1 cellular context compared by ENCODE assay signal in genomic region chr1:180229483-180230415, GRCh38.
TF ChIP-seq lines count a peak whose summit lies in the region.

Gene LHX4 (plus strand): TSS chr1:180230264. CDS start chr1:180230530, 266 bp downstream.

TF ChIP-seq in HepG2, 621 proteins besides CTCF, POLR2A, EP300 and RAD21 (continued from another document and continues in another):
- TF ChIP-seq, protein P1, sequence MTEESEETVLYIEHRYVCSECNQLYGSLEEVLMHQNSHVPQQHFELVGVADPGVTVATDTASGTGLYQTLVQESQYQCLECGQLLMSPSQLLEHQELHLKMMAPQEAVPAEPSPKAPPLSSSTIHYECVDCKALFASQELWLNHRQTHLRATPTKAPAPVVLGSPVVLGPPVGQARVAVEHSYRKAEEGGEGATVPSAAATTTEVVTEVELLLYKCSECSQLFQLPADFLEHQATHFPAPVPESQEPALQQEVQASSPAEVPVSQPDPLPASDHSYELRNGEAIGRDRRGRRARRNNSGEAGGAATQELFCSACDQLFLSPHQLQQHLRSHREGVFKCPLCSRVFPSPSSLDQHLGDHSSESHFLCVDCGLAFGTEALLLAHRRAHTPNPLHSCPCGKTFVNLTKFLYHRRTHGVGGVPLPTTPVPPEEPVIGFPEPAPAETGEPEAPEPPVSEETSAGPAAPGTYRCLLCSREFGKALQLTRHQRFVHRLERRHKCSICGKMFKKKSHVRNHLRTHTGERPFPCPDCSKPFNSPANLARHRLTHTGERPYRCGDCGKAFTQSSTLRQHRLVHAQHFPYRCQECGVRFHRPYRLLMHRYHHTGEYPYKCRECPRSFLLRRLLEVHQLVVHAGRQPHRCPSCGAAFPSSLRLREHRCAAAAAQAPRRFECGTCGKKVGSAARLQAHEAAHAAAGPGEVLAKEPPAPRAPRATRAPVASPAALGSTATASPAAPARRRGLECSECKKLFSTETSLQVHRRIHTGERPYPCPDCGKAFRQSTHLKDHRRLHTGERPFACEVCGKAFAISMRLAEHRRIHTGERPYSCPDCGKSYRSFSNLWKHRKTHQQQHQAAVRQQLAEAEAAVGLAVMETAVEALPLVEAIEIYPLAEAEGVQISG (CRISPR knock-in tag; IDR thresholded peaks at IDR 0.05): no peak
- TF ChIP-seq ZSCAN21 (CRISPR knock-in tag; IDR thresholded peaks at IDR 0.05; ENCODE audit: borderline replicate concordance) (no peak), RARG (CRISPR knock-in tag; IDR thresholded peaks at IDR 0.05; ENCODE audit: low read depth) (no peak), ZBTB38 (CRISPR knock-in tag; IDR thresholded peaks at IDR 0.05) (no peak), ATF7-NPFF (CRISPR knock-in tag; IDR thresholded peaks at IDR 0.05; ENCODE audit: low read depth) (0 out of 2 replicates have a peak, but pooled peaks have one; percentile 24), ZFP91 (CRISPR knock-in tag; IDR thresholded peaks at IDR 0.05; ENCODE audit: borderline replicate concordance) (no peak), ZSCAN25 (CRISPR knock-in tag; IDR thresholded peaks at IDR 0.05) (no peak), ZNF101 (CRISPR knock-in tag; IDR thresholded peaks at IDR 0.05; ENCODE audit: borderline replicate concordance, low read depth) (no peak), JARID2 (CRISPR knock-in tag; IDR thresholded peaks at IDR 0.05; ENCODE audit: insufficient replicate concordance) (no peak), SPEN (CRISPR knock-in tag; IDR thresholded peaks at IDR 0.05; ENCODE audit: low read depth) (no peak), ZNF253 (CRISPR knock-in tag; IDR thresholded peaks at IDR 0.05; ENCODE audit: borderline replicate concordance) (no peak), CENPX (CRISPR knock-in tag; IDR thresholded peaks at IDR 0.05) (no peak), ZNF562 (CRISPR knock-in tag; IDR thresholded peaks at IDR 0.05; ENCODE audit: borderline replicate concordance) (no peak), TAF1 (CRISPR knock-in tag; IDR thresholded peaks at IDR 0.05) (no peak), ZBTB14 (CRISPR knock-in tag; IDR thresholded peaks at IDR 0.05) (peak; percentile 54), HOXA9 (CRISPR knock-in tag; IDR thresholded peaks at IDR 0.05; ENCODE audit: borderline replicate concordance) (no peak), AKNA (CRISPR knock-in tag; IDR thresholded peaks at IDR 0.05; ENCODE audit: borderline replicate concordance) (no peak), HNRNPL (IDR thresholded peaks at IDR 0.05; ENCODE audit: low read depth, low read length) (no peak), NRL (CRISPR knock-in tag; IDR thresholded peaks at IDR 0.05; ENCODE audit: borderline replicate concordance) (no peak), NR0B2 (CRISPR knock-in tag; IDR thresholded peaks at IDR 0.05) (no peak), JUN (CRISPR knock-in tag; IDR thresholded peaks at IDR 0.05) (no peak), KDM5A (IDR thresholded peaks at IDR 0.05; ENCODE audit: borderline replicate concordance, low read length) (no peak)
- TF ChIP-seq, protein P2, sequence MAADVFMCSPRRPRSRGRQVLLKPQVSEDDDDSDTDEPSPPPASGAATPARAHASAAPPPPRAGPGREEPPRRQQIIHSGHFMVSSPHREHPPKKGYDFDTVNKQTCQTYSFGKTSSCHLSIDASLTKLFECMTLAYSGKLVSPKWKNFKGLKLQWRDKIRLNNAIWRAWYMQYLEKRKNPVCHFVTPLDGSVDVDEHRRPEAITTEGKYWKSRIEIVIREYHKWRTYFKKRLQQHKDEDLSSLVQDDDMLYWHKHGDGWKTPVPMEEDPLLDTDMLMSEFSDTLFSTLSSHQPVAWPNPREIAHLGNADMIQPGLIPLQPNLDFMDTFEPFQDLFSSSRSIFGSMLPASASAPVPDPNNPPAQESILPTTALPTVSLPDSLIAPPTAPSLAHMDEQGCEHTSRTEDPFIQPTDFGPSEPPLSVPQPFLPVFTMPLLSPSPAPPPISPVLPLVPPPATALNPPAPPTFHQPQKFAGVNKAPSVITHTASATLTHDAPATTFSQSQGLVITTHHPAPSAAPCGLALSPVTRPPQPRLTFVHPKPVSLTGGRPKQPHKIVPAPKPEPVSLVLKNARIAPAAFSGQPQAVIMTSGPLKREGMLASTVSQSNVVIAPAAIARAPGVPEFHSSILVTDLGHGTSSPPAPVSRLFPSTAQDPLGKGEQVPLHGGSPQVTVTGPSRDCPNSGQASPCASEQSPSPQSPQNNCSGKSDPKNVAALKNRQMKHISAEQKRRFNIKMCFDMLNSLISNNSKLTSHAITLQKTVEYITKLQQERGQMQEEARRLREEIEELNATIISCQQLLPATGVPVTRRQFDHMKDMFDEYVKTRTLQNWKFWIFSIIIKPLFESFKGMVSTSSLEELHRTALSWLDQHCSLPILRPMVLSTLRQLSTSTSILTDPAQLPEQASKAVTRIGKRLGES (CRISPR knock-in tag; IDR thresholded peaks at IDR 0.05; ENCODE audit: borderline replicate concordance): no peak
- TF ChIP-seq, protein P3, sequence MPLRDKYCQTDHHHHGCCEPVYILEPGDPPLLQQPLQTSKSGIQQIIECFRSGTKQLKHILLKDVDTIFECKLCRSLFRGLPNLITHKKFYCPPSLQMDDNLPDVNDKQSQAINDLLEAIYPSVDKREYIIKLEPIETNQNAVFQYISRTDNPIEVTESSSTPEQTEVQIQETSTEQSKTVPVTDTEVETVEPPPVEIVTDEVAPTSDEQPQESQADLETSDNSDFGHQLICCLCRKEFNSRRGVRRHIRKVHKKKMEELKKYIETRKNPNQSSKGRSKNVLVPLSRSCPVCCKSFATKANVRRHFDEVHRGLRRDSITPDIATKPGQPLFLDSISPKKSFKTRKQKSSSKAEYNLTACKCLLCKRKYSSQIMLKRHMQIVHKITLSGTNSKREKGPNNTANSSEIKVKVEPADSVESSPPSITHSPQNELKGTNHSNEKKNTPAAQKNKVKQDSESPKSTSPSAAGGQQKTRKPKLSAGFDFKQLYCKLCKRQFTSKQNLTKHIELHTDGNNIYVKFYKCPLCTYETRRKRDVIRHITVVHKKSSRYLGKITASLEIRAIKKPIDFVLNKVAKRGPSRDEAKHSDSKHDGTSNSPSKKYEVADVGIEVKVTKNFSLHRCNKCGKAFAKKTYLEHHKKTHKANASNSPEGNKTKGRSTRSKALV (CRISPR knock-in tag; IDR thresholded peaks at IDR 0.05): peak; percentile 94
- TF ChIP-seq, protein P4, sequence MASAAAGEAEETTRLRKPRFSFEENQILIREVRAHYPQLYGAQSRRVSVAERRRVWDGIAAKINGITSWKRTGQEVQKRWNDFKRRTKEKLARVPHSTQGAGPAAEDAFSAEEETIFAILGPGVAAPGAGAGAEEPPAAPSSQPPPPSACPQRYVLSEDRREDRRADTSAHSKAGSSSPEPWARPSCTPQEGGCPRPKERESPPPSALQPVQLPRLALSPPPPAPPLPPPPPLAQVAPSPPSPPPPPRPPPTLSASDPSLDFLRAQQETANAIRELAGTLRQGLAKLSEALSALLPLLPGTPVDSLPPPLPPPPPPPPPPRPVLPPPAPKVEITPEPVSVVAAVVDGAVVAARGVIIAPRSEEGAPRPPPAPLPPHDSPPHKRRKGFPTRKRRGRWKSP (CRISPR knock-in tag; IDR thresholded peaks at IDR 0.05): 0 out of 2 replicates have a peak, but pooled peaks have one; percentile 27
- TF ChIP-seq, protein P5, sequence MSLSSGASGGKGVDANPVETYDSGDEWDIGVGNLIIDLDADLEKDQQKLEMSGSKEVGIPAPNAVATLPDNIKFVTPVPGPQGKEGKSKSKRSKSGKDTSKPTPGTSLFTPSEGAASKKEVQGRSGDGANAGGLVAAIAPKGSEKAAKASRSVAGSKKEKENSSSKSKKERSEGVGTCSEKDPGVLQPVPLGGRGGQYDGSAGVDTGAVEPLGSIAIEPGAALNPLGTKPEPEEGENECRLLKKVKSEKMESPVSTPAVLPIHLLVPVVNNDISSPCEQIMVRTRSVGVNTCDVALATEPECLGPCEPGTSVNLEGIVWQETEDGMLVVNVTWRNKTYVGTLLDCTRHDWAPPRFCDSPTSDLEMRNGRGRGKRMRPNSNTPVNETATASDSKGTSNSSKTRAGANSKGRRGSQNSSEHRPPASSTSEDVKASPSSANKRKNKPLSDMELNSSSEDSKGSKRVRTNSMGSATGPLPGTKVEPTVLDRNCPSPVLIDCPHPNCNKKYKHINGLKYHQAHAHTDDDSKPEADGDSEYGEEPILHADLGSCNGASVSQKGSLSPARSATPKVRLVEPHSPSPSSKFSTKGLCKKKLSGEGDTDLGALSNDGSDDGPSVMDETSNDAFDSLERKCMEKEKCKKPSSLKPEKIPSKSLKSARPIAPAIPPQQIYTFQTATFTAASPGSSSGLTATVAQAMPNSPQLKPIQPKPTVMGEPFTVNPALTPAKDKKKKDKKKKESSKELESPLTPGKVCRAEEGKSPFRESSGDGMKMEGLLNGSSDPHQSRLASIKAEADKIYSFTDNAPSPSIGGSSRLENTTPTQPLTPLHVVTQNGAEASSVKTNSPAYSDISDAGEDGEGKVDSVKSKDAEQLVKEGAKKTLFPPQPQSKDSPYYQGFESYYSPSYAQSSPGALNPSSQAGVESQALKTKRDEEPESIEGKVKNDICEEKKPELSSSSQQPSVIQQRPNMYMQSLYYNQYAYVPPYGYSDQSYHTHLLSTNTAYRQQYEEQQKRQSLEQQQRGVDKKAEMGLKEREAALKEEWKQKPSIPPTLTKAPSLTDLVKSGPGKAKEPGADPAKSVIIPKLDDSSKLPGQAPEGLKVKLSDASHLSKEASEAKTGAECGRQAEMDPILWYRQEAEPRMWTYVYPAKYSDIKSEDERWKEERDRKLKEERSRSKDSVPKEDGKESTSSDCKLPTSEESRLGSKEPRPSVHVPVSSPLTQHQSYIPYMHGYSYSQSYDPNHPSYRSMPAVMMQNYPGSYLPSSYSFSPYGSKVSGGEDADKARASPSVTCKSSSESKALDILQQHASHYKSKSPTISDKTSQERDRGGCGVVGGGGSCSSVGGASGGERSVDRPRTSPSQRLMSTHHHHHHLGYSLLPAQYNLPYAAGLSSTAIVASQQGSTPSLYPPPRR (CRISPR knock-in tag; IDR thresholded peaks at IDR 0.05; ENCODE audit: borderline replicate concordance): no peak
